ENCODE assay signal across 9 cellular contexts in the genomic region with DNA sequence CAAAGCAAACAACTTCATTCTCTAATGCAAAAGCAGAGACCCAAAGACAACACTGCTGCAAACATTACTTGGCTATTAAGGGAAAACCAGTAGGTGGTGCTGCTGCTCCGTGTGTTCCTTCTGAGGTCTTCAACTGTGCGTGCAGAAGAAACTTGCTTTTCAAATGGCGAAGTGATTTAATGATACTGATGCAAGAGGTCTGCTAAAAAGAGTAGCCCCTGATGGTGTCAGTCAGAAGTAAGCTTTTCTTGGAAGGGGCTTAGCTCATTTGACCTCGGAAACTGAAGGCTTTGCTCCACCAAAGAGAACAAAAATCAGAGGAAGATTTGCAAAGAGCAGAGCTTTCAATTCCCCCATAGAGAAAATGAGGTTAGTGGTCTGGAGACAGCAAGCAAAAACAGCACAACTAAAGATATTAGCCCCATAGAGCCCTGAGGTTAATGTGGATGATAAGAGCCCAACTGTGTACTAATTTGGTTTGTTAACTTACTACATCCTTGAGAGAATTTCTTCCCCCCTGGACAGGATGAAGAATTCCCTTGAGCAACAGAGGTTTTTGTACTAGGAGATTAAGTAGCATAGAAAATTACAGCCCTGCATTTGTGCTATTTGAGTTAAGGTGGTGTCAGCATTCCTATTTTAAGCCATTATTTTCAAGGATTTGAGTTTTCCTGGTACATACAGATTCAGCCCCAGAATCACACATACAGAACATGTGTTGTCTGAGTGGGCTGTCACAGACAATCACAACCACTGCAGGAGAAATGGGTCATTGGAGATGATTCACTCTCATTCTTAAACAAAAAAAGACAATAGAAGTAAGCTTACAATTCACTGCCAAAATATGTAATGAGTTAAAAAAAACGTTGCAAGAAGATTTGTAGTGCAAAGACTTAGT.
DNase-seq lines count a peak whose midpoint lies in the region; ATAC-seq, FAIRE-seq and TF ChIP-seq lines count a peak whose summit lies in the region.
"Had no signal": no experiment of that assay in that cellular context is flagged by ENCODE, and none has a peak within 500 bp of the region (broad histone marks: within the 10 kb centered on the region; RNA-seq: fewer than 3 reads in every experiment).

No MANE protein-coding gene starts in this region.

- H3K9me3 Mint-ChIP-seq in activated naive CD8-positive, alpha-beta T cell treated with anti-CD3 and anti-CD28 coated beads, Interleukin-2, amount 50 U/mL, for 24 hours = no peaks in the 10 kb centered on the region

- DNase-seq in DND-41 (peak; percentile 42), KG1 (lab: John Stamatoyannopoulos, UW) (peak; percentile 47), RCC 7860 (ENCODE audit: low spot score) (peak; percentile 34), right atrium auricular region (ENCODE audit: low spot score) (no peak), sciatic nerve (ENCODE audit: low spot score) (peak; percentile 66), GF-D8 (lab: John Stamatoyannopoulos, UW) (no peak)
- DNase-seq in activated naive CD8-positive, alpha-beta T cell treated with anti-CD3 and anti-CD28 coated beads, Interleukin-2, amount 50 U/mL, for 24 hours = peak; percentile 56

- no peaks in the 10 kb centered on the region for H3K79me2 ChIP-seq in DND-41 (ENCODE audit: insufficient read depth, low read length)

- no peak overlapping the region for H2AFZ ChIP-seq in DND-41 (ENCODE audit: low read depth, low read length)

- H3K36me3 ChIP-seq in DND-41 (ENCODE audit: insufficient read depth, low read length) (no peaks in the 10 kb centered on the region), right atrium auricular region (no peaks in the 10 kb centered on the region)

- H3K4me2 ChIP-seq in DND-41 (ENCODE audit: insufficient read depth, low read length) = no peak overlapping the region

- no peaks in the 10 kb centered on the region for H4K20me1 ChIP-seq in DND-41 (ENCODE audit: insufficient read depth, low read length)

- H3K4me1 ChIP-seq in DND-41 (ENCODE audit: insufficient read depth, low read length) = no peaks in the 10 kb centered on the region
- H3K4me1 ChIP-seq in right atrium auricular region = no peaks in the 10 kb centered on the region

- intact Hi-C loops in sciatic nerve (cut with DNase I) = no loop called here

- ATAC-seq in DND-41 (ENCODE audit: insufficient read depth, low read depth) (peak; percentile 78), GM21447 (IDR thresholded peaks at IDR 0.05; ENCODE audit: unreplicated experiment) (peak; percentile 73), sciatic nerve (peak; percentile 79)
- peak; percentile 46 for ATAC-seq in activated naive CD8-positive, alpha-beta T cell treated with anti-CD3 and anti-CD28 coated beads, Interleukin-2, amount 50 U/mL, for 24 hours

- H3K36me3 Mint-ChIP-seq in activated naive CD8-positive, alpha-beta T cell treated with anti-CD3 and anti-CD28 coated beads, Interleukin-2, amount 50 U/mL, for 24 hours (ENCODE audit: low read depth) = no peaks in the 10 kb centered on the region

- H3K27ac Mint-ChIP-seq in activated naive CD8-positive, alpha-beta T cell treated with anti-CD3 and anti-CD28 coated beads, Interleukin-2, amount 50 U/mL, for 24 hours = no peak overlapping the region

- H3K27me3 Mint-ChIP-seq in activated naive CD8-positive, alpha-beta T cell treated with anti-CD3 and anti-CD28 coated beads, Interleukin-2, amount 50 U/mL, for 24 hours = peaks cover 9% of the 10 kb centered on the region

- H3K4me1 Mint-ChIP-seq in activated naive CD8-positive, alpha-beta T cell treated with anti-CD3 and anti-CD28 coated beads, Interleukin-2, amount 50 U/mL, for 24 hours = peaks cover 2% of the 10 kb centered on the region

- no peak overlapping the region for H3K9ac ChIP-seq in DND-41 (ENCODE audit: low read depth, low read length)

- H3K4me3 ChIP-seq in DND-41 (ENCODE audit: low read depth in 1 of 2, low read length in 2 of 2) = no peak overlapping the region
- no peak overlapping the region for H3K4me3 ChIP-seq in right atrium auricular region

- H3K27me3 ChIP-seq in DND-41 (ENCODE audit: insufficient read depth, low read length, poor library complexity) (no peaks in the 10 kb centered on the region), right atrium auricular region (no peaks in the 10 kb centered on the region)

- H3K9me3 ChIP-seq in DND-41 (ENCODE audit: insufficient read depth, low read length, severe bottlenecking) = no peaks in the 10 kb centered on the region
- H3K9me3 ChIP-seq in right atrium auricular region = no peaks in the 10 kb centered on the region

- H3K27ac ChIP-seq in DND-41 (ENCODE audit: low read length) = no peak overlapping the region
- no peak overlapping the region for H3K27ac ChIP-seq in right atrium auricular region

- no peak overlapping the region for H3K4me3 Mint-ChIP-seq in activated naive CD8-positive, alpha-beta T cell treated with anti-CD3 and anti-CD28 coated beads, Interleukin-2, amount 50 U/mL, for 24 hours

- TF ChIP-seq CTCF in DND-41 (IDR thresholded peaks at IDR 0.05; ENCODE audit: borderline replicate concordance, extremely low read depth, low read length, poor library complexity, severe bottlenecking) (peak; percentile 75), right atrium auricular region (IDR thresholded peaks at IDR 0.05) (peak; percentile 65 to 84)

- no peak for FAIRE-seq in RCC 7860 (lab: Jason Lieb, UNC)
- FAIRE-seq: colon had no signal

Comparison
In these comparisons a context has a peak if more than half of its experiments do, and no peak if none do; other contexts are left out.
1. DNase-seq: peak in DND-41 (single experiment), KG1 (single experiment), RCC 7860 (single experiment), activated naive CD8-positive, alpha-beta T cell treated with anti-CD3 and anti-CD28 coated beads, Interleukin-2, amount 50 U/mL, for 24 hours (single experiment) and sciatic nerve (single experiment); none in right atrium auricular region (single experiment) and GF-D8 (single experiment).
2. Peak in every context shown above with its lines, with median percentiles within 50 percentile points of each other: ATAC-seq.